Comparison of ENCODE assay signal across 23 cellular contexts in genomic region chr20:61768926-61769832, GRCh38.
DNase-seq lines count a peak whose midpoint lies in the region; ATAC-seq, FAIRE-seq and TF ChIP-seq lines count a peak whose summit lies in the region.
"Had no signal": no experiment of that assay in that cellular context is flagged by ENCODE, and none has a peak within 500 bp of the region (broad histone marks: within the 10 kb centered on the region; RNA-seq: fewer than 3 reads in every experiment).

No MANE protein-coding gene starts in this region.

- intact Hi-C loops in CD8-positive, alpha-beta T cell (cut with DNase I, micrococcal nuclease), result no loop called here

- no peaks in the 10 kb centered on the region for H3K36me3 ChIP-seq in H1 (ENCODE audit: control insufficient read depth in 2 of 4, insufficient read depth in 4 of 4, low read length in 3 of 4)
- no peaks in the 10 kb centered on the region for H3K36me3 ChIP-seq in osteoblast (ENCODE audit: insufficient read depth, low read length)
- no peaks in the 10 kb centered on the region for H3K36me3 ChIP-seq in CD8-positive, alpha-beta T cell (ENCODE audit: insufficient read depth, low read length)
- H3K36me3 ChIP-seq: BLaER1 treated with 17β-estradiol and CSF1 and Interleukin-3, amounts not matched to agents 10 nM and 100 nM; HAP-1 had no signal

- H3K27me3 Mint-ChIP-seq in CD8-positive, alpha-beta T cell (ENCODE audit: low read depth), result no peaks in the 10 kb centered on the region
- H3K27me3 Mint-ChIP-seq: CD4-positive, CD25-positive, alpha-beta regulatory T cell had no signal

- no peak for FAIRE-seq in H1 (lab: Jason Lieb, UNC)
- FAIRE-seq: G401.6, GM12891 had no signal

- no peaks in the 10 kb centered on the region for H3K9me3 Mint-ChIP-seq in CD8-positive, alpha-beta T cell

- no peak overlapping the region for H3K27ac Mint-ChIP-seq in CD8-positive, alpha-beta T cell
- H3K27ac Mint-ChIP-seq: HFFc6 had no signal

- ATAC-seq in GM19023 (IDR thresholded peaks at IDR 0.05; ENCODE audit: unreplicated experiment), result no peak
- ATAC-seq in CD8-positive, alpha-beta T cell, result no peak

- no peak overlapping the region for H2BK5ac ChIP-seq in H1 (ENCODE audit: low read depth, low read length)

- H4K20me1 ChIP-seq in H1 (replicated peaks in 1 of 2; ENCODE audit: control insufficient read depth in 1 of 2, insufficient read depth in 2 of 2, low read length in 2 of 2), result no peaks in the 10 kb centered on the region
- no peaks in the 10 kb centered on the region for H4K20me1 ChIP-seq in osteoblast (ENCODE audit: insufficient read depth, low read length)

- DNase-seq in DMS 273 (lab: John Stamatoyannopoulos, UW; ENCODE audit: unreplicated experiment) (peak; percentile 3), DMS 273 treated with DMSO at 0.1 percent for 48 hours (lab: John Stamatoyannopoulos, UW) (no peak), H1 (ENCODE audit: low read depth in 1 of 2, low spot score in 2 of 2) (no peak), osteoblast (ENCODE audit: insufficient read length, low spot score, missing footprints) (peak; percentile 87)
- DNase-seq in stimulated activated CD4-positive, alpha-beta T cell treated with anti-CD3 and anti-CD28 coated beads, Interleukin-4, amount 100 ng/mL, for 24 hours, result no peak
- DNase-seq in CD8-positive, alpha-beta T cell, result no peak
- DNase-seq: AML-193; Calu3; CD4-positive, CD25-positive, alpha-beta regulatory T cell; DMS153; DMS79 treated with DMSO at 0.1 percent for 48 hours; EL; GOT3; HFFc6; IMR-90; KBM-7 had no signal

- no peak for TF ChIP-seq RAD21 in H1 (IDR thresholded peaks at IDR 0.05 in 1 of 2, conservative IDR thresholded peaks at IDR 0.05 in 1 of 2; ENCODE audit: low read depth in 2 of 2, low read length in 2 of 2)

- no peak overlapping the region for H3K18ac ChIP-seq in H1 (ENCODE audit: extremely low read depth, low read length)

- H3K14ac ChIP-seq in H1 (ENCODE audit: insufficient read length), result no peak overlapping the region

- H4K5ac ChIP-seq in H1 (ENCODE audit: insufficient read length, low read depth, low read length), result no peak overlapping the region

- H3K23ac ChIP-seq in H1 (ENCODE audit: insufficient read length), result no peak overlapping the region

- TF ChIP-seq EP300 in H1 (IDR thresholded peaks at IDR 0.05; ENCODE audit: borderline replicate concordance in 1 of 2, low read depth in 2 of 2, low read length in 2 of 2), result no peak

- H3K4me1 Mint-ChIP-seq in CD8-positive, alpha-beta T cell (ENCODE audit: low read depth), result no peaks in the 10 kb centered on the region
- H3K4me1 Mint-ChIP-seq: CD4-positive, CD25-positive, alpha-beta regulatory T cell had no signal

- no peak overlapping the region for H4K91ac ChIP-seq in H1 (replicated peaks; ENCODE audit: insufficient read length, low read length)

- POLR2A ChIA-PET in H1 (lab: Charles Lee; ENCODE audit: partially characterized antibody), result no interaction called here
- POLR2A ChIA-PET in CD8-positive, alpha-beta T cell (lab: Charles Lee), result no interaction called here

- no peaks in the 10 kb centered on the region for H3K79me1 ChIP-seq in H1 (ENCODE audit: low read depth, low read length)

- H2AFZ ChIP-seq in H1 (ENCODE audit: low read length) (no peak overlapping the region), osteoblast (ENCODE audit: low read length) (no peak overlapping the region)

- H3K4ac ChIP-seq in H1 (replicated peaks; ENCODE audit: insufficient read length, low read depth, low read length), result no peak overlapping the region

- no peak overlapping the region for H3K9ac ChIP-seq in H1 (replicated peaks in 1 of 4; ENCODE audit: extremely low read depth in 1 of 4, low read depth in 3 of 4, low read length in 3 of 4)
- H3K9ac ChIP-seq: BLaER1 treated with 17β-estradiol and CSF1 and Interleukin-3, amounts not matched to agents 10 nM and 100 nM had no signal

- H2AK5ac ChIP-seq in H1 (ENCODE audit: low read depth, low read length), result no peak overlapping the region

- H3K23me2 ChIP-seq in H1 (ENCODE audit: low read depth, low read length), result no peaks in the 10 kb centered on the region

- H2BK15ac ChIP-seq in H1 (ENCODE audit: low read length), result 0 out of 2 replicates have a peak overlapping the region, but pooled peaks have one; percentile 61

- H3K27me3 ChIP-seq in H1 (replicated peaks in 1 of 4; ENCODE audit: control insufficient read depth in 3 of 4, extremely low read depth in 1 of 4, insufficient read depth in 3 of 4, low read length in 3 of 4) (no peaks in the 10 kb centered on the region), osteoblast (ENCODE audit: insufficient read depth, low read length) (no peaks in the 10 kb centered on the region)
- H3K27me3 ChIP-seq in CD8-positive, alpha-beta T cell (ENCODE audit: insufficient read depth, low read length), result no peaks in the 10 kb centered on the region
- H3K27me3 ChIP-seq: BLaER1 treated with 17β-estradiol and CSF1 and Interleukin-3, amounts not matched to agents 10 nM and 100 nM had no signal

- H3K4me1 ChIP-seq in H1 (replicated peaks in 1 of 4; ENCODE audit: control insufficient read depth in 3 of 4, insufficient read depth in 4 of 4, low read length in 3 of 4), result peaks cover 0 to 3% (median 0%) of the 10 kb centered on the region in 4 experiments; a peak in 1 of 7 replicates
- H3K4me1 ChIP-seq in osteoblast (ENCODE audit: insufficient read depth, low read length), result no peaks in the 10 kb centered on the region
- H3K4me1 ChIP-seq in CD8-positive, alpha-beta T cell (ENCODE audit: insufficient read depth, low read length), result no peaks in the 10 kb centered on the region
- H3K4me1 ChIP-seq: HAP-1 had no signal

- H3K4me3 ChIP-seq in H1 (ENCODE audit: extremely low read depth in 1 of 4, insufficient read depth in 2 of 4, low read depth in 3 of 4, low read length in 4 of 4) (no peak overlapping the region), osteoblast (ENCODE audit: insufficient read depth, low read length) (no peak overlapping the region)
- no peak overlapping the region for H3K4me3 ChIP-seq in CD8-positive, alpha-beta T cell (ENCODE audit: low read depth, low read length)
- H3K4me3 ChIP-seq: BLaER1 treated with 17β-estradiol and CSF1 and Interleukin-3, amounts not matched to agents 10 nM and 100 nM; HAP-1 had no signal

- H2BK12ac ChIP-seq in H1 (ENCODE audit: low read depth, low read length), result no peak overlapping the region

- TF ChIP-seq CTCF in H1 (IDR thresholded peaks at IDR 0.05; ENCODE audit: control extremely low read depth in 1 of 3, insufficient read depth in 1 of 3, low read depth in 1 of 3, low read length in 3 of 3) (no peak), osteoblast (IDR thresholded peaks at IDR 0.05; ENCODE audit: extremely low read depth, low read depth, low read length) (no peak)
- TF ChIP-seq CTCF in CD8-positive, alpha-beta T cell (IDR thresholded peaks at IDR 0.05), result no peak

- H2BK120ac ChIP-seq in H1 (replicated peaks; ENCODE audit: low read depth, low read length), result no peak overlapping the region

- no peak for TF ChIP-seq POLR2A in H1 (IDR thresholded peaks at IDR 0.05; ENCODE audit: control extremely low read depth in 1 of 2, low read depth in 2 of 2, low read length in 2 of 2)

- CTCF ChIA-PET in H1 (lab: Charles Lee; ENCODE audit: partially characterized antibody), result interaction anchor here (0.6 to 0.9 kb wide), 2 partner anchors 20 to 580 kb away, joined by 3 to 4 read pairs; no protein-coding TSS in a partner anchor
- CTCF ChIA-PET in CD8-positive, alpha-beta T cell (lab: Charles Lee), result no interaction called here

- 82% methylated on average over 20 of the region's 20 CpGs; no CpG with 5 or more reads in 1 of the 2 experiments for WGBS in H1 (ENCODE audit: extremely low coverage in 1 of 2, insufficient coverage in 1 of 2, insufficient read length in 1 of 2, insufficient replicate concordance in 2 of 2, low coverage in 1 of 2, low lambda C conversion rate in 2 of 2, missing lambda C conversion rate in 1 of 2), 2 experiments

- H3K4me2 ChIP-seq in H1 (ENCODE audit: insufficient read depth in 1 of 2, low read depth in 2 of 2, low read length in 2 of 2), result no peak overlapping the region
- H3K4me2 ChIP-seq in osteoblast (ENCODE audit: insufficient read depth, low read length), result no peak overlapping the region

- H3K79me2 ChIP-seq in H1 (ENCODE audit: control insufficient read depth in 1 of 2, insufficient read depth in 2 of 2, low read length in 2 of 2), result no peaks in the 10 kb centered on the region
- H3K79me2 ChIP-seq in osteoblast (ENCODE audit: insufficient read depth, low read length), result no peaks in the 10 kb centered on the region

- H3K9me3 ChIP-seq in H1 (ENCODE audit: insufficient read depth in 2 of 2, low read depth in 1 of 2, low read length in 1 of 2), result no peaks in the 10 kb centered on the region
- H3K9me3 ChIP-seq in osteoblast (ENCODE audit: low read depth, low read length), result no peaks in the 10 kb centered on the region
- H3K9me3 ChIP-seq in CD8-positive, alpha-beta T cell (ENCODE audit: low read length), result no peaks in the 10 kb centered on the region
- H3K9me3 ChIP-seq: BLaER1 treated with 17β-estradiol and CSF1 and Interleukin-3, amounts not matched to agents 10 nM and 100 nM; HAP-1 had no signal

- no peaks in the 10 kb centered on the region for H3K36me3 Mint-ChIP-seq in CD8-positive, alpha-beta T cell
- H3K36me3 Mint-ChIP-seq: CD4-positive, CD25-positive, alpha-beta regulatory T cell had no signal

- no peak overlapping the region for H3K56ac ChIP-seq in H1 (replicated peaks; ENCODE audit: insufficient read length, low read depth, low read length)

- no peak overlapping the region for H2BK20ac ChIP-seq in H1 (ENCODE audit: low read length)

- peak overlapping the region; percentile 17; the same call in 1 of the 2 replicates for H4K8ac ChIP-seq in H1 (ENCODE audit: extremely low read depth, insufficient read depth, low read length)

- H3K4me3 Mint-ChIP-seq in CD8-positive, alpha-beta T cell, result no peak overlapping the region
- H3K4me3 Mint-ChIP-seq: CD4-positive, CD25-positive, alpha-beta regulatory T cell; HFFc6 had no signal

- H3K27ac ChIP-seq in H1 (ENCODE audit: low read depth, low read length) (no peak overlapping the region), osteoblast (ENCODE audit: low read depth, low read length) (no peak overlapping the region)
- no peak overlapping the region for H3K27ac ChIP-seq in CD8-positive, alpha-beta T cell (ENCODE audit: low read depth, low read length)
- H3K27ac ChIP-seq: 22Rv1; BLaER1 treated with 17β-estradiol and CSF1 and Interleukin-3, amounts not matched to agents 10 nM and 100 nM; HL-60 had no signal

TF ChIP-seq in H1, 55 proteins besides CTCF, POLR2A, EP300 and RAD21 (continues in another document):
- TF ChIP-seq ATF2 (IDR thresholded peaks at IDR 0.05; ENCODE audit: low read length), result no peak
- TF ChIP-seq RBBP5 (IDR thresholded peaks at IDR 0.05; ENCODE audit: borderline replicate concordance, low read depth, low read length), result no peak

Comparison
In these comparisons a context has a peak if more than half of its experiments do, and no peak if none do; other contexts are left out.
1. DNase-seq: peak in DMS 273 (single experiment) and osteoblast (single experiment); none in DMS 273 treated with DMSO at 0.1 percent for 48 hours (single experiment), H1 (0 of 2), stimulated activated CD4-positive, alpha-beta T cell treated with anti-CD3 and anti-CD28 coated beads, Interleukin-4, amount 100 ng/mL, for 24 hours (single experiment) and CD8-positive, alpha-beta T cell (0 of 7).